In genomic region chr3:12286927-12287726, GRCh38 we compare ENCODE assay signal across 1 cellular context.
TF ChIP-seq lines count a peak whose summit lies in the region.

No MANE protein-coding gene starts in this region.

TF ChIP-seq in HEK293, 187 proteins besides CTCF, POLR2A, EP300 and RAD21 (continued from another document and continues in another):
- no peak for TF ChIP-seq TSHZ1 (tag by site-specific recombination; IDR thresholded peaks at IDR 0.05; ENCODE audit: borderline replicate concordance)
- TF ChIP-seq ZNF350 (tag by site-specific recombination; IDR thresholded peaks at IDR 0.05): no peak
- TF ChIP-seq ZNF449 (tag by site-specific recombination; IDR thresholded peaks at IDR 0.05): no peak
- peak; percentile 37; the same call in 1 of the 2 replicates for TF ChIP-seq ZSCAN30 (tag by site-specific recombination; IDR thresholded peaks at IDR 0.05)
- no peak for TF ChIP-seq ZFP41 (tag by site-specific recombination; IDR thresholded peaks at IDR 0.05; ENCODE audit: borderline replicate concordance)
- no peak for TF ChIP-seq ZNF391 (tag by site-specific recombination; IDR thresholded peaks at IDR 0.05; ENCODE audit: borderline replicate concordance, low read depth)
- TF ChIP-seq ZNF639 (tag by site-specific recombination; IDR thresholded peaks at IDR 0.05): no peak
- no peak for TF ChIP-seq PRDM2 (tag by site-specific recombination; IDR thresholded peaks at IDR 0.05; ENCODE audit: borderline replicate concordance)
- TF ChIP-seq ZNF791 (tag by site-specific recombination; IDR thresholded peaks at IDR 0.05): no peak
- no peak for TF ChIP-seq ZNF571 (tag by site-specific recombination; IDR thresholded peaks at IDR 0.05)
- no peak for TF ChIP-seq ZNF19 (tag by site-specific recombination; IDR thresholded peaks at IDR 0.05; ENCODE audit: low read depth)
- TF ChIP-seq RBAK (tag by site-specific recombination; IDR thresholded peaks at IDR 0.05): no peak
- no peak for TF ChIP-seq HOXA7 (CRISPR knock-in tag; IDR thresholded peaks at IDR 0.05; ENCODE audit: borderline replicate concordance)
- no peak for TF ChIP-seq ZNF596 (tag by site-specific recombination; IDR thresholded peaks at IDR 0.05)
- TF ChIP-seq REST (tag by site-specific recombination; IDR thresholded peaks at IDR 0.05): no peak
- no peak for TF ChIP-seq ZNF18 (tag by site-specific recombination; IDR thresholded peaks at IDR 0.05)
- no peak for TF ChIP-seq BCL11B (tag by site-specific recombination; IDR thresholded peaks at IDR 0.05; ENCODE audit: low read depth)
- TF ChIP-seq ZBTB49 (tag by site-specific recombination; IDR thresholded peaks at IDR 0.05; ENCODE audit: low read depth): no peak
- TF ChIP-seq ZNF335 (tag by site-specific recombination; conservative IDR thresholded peaks at IDR 0.05): peak; percentile 38
- peak; percentile 28; the same call in 1 of the 2 replicates for TF ChIP-seq ZNF501 (tag by site-specific recombination; IDR thresholded peaks at IDR 0.05)
- TF ChIP-seq ZNF398 (tag by site-specific recombination; IDR thresholded peaks at IDR 0.05): peak; percentile 54
- no peak for TF ChIP-seq ZSCAN5A (tag by site-specific recombination; IDR thresholded peaks at IDR 0.05)
- no peak for TF ChIP-seq ZBTB48 (tag by site-specific recombination; IDR thresholded peaks at IDR 0.05)
